1 cellular context compared by ENCODE assay signal in genomic region chr2:134206573-134206972, GRCh38.
TF ChIP-seq lines count a peak whose summit lies in the region.

No MANE protein-coding gene starts in this region.

TF ChIP-seq in GM12878, 131 proteins besides CTCF, POLR2A, EP300 and RAD21:
- TF ChIP-seq ETV6 (conservative IDR thresholded peaks at IDR 0.05 in 1 of 2, IDR thresholded peaks at IDR 0.05 in 1 of 2; ENCODE audit: borderline replicate concordance in 1 of 2, low read depth in 1 of 2), result 0 out of 4 replicates have a peak, but pooled peaks of 1 of the 2 experiments have one; percentile 5
- TF ChIP-seq RUNX3 (IDR thresholded peaks at IDR 0.05; ENCODE audit: low read length), result peak; percentile 61
- no peak for TF ChIP-seq PML (IDR thresholded peaks at IDR 0.05; ENCODE audit: low read length)
TF ChIP-seq in GM12878: peak in this region for 2.
